8 cellular contexts compared by ENCODE assay signal in genomic region chr14:99035712-99036593, GRCh38.
DNase-seq lines count a peak whose midpoint lies in the region; ATAC-seq, FAIRE-seq and TF ChIP-seq lines count a peak whose summit lies in the region.

No MANE protein-coding gene starts in this region.

- no peak for ATAC-seq in naive thymus-derived CD4-positive, alpha-beta T cell

- H3K27me3 Mint-ChIP-seq in HFFc6 (ENCODE audit: insufficient read depth) (peaks cover 9% of the 10 kb centered on the region), MCF 10A (ENCODE audit: insufficient read depth, unreplicated experiment) (no peaks in the 10 kb centered on the region)
- H3K27me3 Mint-ChIP-seq in naive thymus-derived CD4-positive, alpha-beta T cell, result peaks cover 0 to 5% (median 0%) of the 10 kb centered on the region in 5 donors

- H3K4me3 Mint-ChIP-seq in HFFc6, result peak overlapping the region; percentile 68; the same call in 1 of the 2 replicates
- H3K4me3 Mint-ChIP-seq in MCF 10A (ENCODE audit: unreplicated experiment), result peak overlapping the region; percentile 25
- no peak overlapping the region for H3K4me3 Mint-ChIP-seq in naive thymus-derived CD4-positive, alpha-beta T cell

- H3K4me2 ChIP-seq in keratinocyte (ENCODE audit: control insufficient read depth, extremely low read depth, insufficient read depth, low read depth, low read length), result peak overlapping the region; percentile 72

- H3K9me3 ChIP-seq in keratinocyte (ENCODE audit: control insufficient read depth, low read depth, low read length), result no peaks in the 10 kb centered on the region
- no peaks in the 10 kb centered on the region for H3K9me3 ChIP-seq in stomach
- H3K9me3 ChIP-seq in naive thymus-derived CD4-positive, alpha-beta T cell (ENCODE audit: control insufficient read depth in 2 of 3, low read length in 3 of 3), result no peaks in the 10 kb centered on the region

- no peaks in the 10 kb centered on the region for H3K9me1 ChIP-seq in keratinocyte (ENCODE audit: control insufficient read depth, extremely low read depth, insufficient read depth, low read length)

- WGBS in stomach, 5 donors, result 28 to 55% (median 36%) methylated on average over 13 to 29 of the region's 29 CpGs

- intact Hi-C loops in MCF 10A (cut with micrococcal nuclease), result loop anchor here (1.0 to 5.0 kb wide), 2 partner anchors 79 to 130 kb away; no protein-coding TSS in a partner anchor
- intact Hi-C loops in stomach (cut with DNase I; ENCODE audit: low total_unique reads), result no loop called here
- intact Hi-C loops in naive thymus-derived CD4-positive, alpha-beta T cell (cut with micrococcal nuclease), result no loop called here

- H3K36me3 ChIP-seq in keratinocyte (ENCODE audit: control insufficient read depth in 2 of 2, extremely low read depth in 1 of 2, insufficient read depth in 2 of 2, low read length in 2 of 2) (no peaks in the 10 kb centered on the region), stomach (no peaks in the 10 kb centered on the region)
- no peaks in the 10 kb centered on the region for H3K36me3 ChIP-seq in naive thymus-derived CD4-positive, alpha-beta T cell (ENCODE audit: control insufficient read depth in 2 of 3, insufficient read depth in 3 of 3, low read length in 3 of 3)

- no peak for TF ChIP-seq EP300 in stomach (IDR thresholded peaks at IDR 0.05)

- peaks cover 34% of the 10 kb centered on the region for H3K4me1 Mint-ChIP-seq in HFFc6 (ENCODE audit: low read depth)
- peaks cover 17% of the 10 kb centered on the region for H3K4me1 Mint-ChIP-seq in MCF 10A (ENCODE audit: insufficient read depth, unreplicated experiment)
- H3K4me1 Mint-ChIP-seq in naive thymus-derived CD4-positive, alpha-beta T cell, result peaks cover 0 to 13% (median 5%) of the 10 kb centered on the region in 7 donors

- H3K9ac ChIP-seq in keratinocyte (ENCODE audit: control insufficient read depth, extremely low read depth, insufficient read depth, low read length), result peak overlapping the region; percentile 68

- no TSS peak for BruUV-seq in MCF 10A (replicated peaks; lab: Mats Ljungman, UMichigan)

- H3K27me3 ChIP-seq in keratinocyte (ENCODE audit: control insufficient read depth, extremely low read depth, insufficient read depth, low read length) (no peaks in the 10 kb centered on the region), stomach (peaks cover 0 to 11% (median 0%) of the 10 kb centered on the region in 3 donors)
- no peaks in the 10 kb centered on the region for H3K27me3 ChIP-seq in naive thymus-derived CD4-positive, alpha-beta T cell (ENCODE audit: control insufficient read depth in 2 of 2, insufficient read depth in 2 of 2, low read length in 2 of 2)

- CTCF ChIA-PET in MCF 10A (lab: Yijun Ruan, JAX), result interaction anchor here (1.9 kb wide), 1 partner anchor 82 kb away, joined by 5 read pairs; no protein-coding TSS in a partner anchor
- CTCF ChIA-PET in naive thymus-derived CD4-positive, alpha-beta T cell (lab: Charles Lee), result no interaction called here

- H3K4me3 ChIP-seq in keratinocyte (ENCODE audit: control insufficient read depth in 2 of 3, extremely low read depth in 1 of 3, insufficient read depth in 2 of 3, low read depth in 1 of 3, low read length in 3 of 3) (peak overlapping the region in 2 of 3 experiments; percentile 4 to 56), stomach (peak overlapping the region in 2 of 4 donors; percentile 11 to 25)
- H3K4me3 ChIP-seq in naive thymus-derived CD4-positive, alpha-beta T cell (ENCODE audit: low read length), result no peak overlapping the region

- TF ChIP-seq CTCF in HFFc6 (IDR thresholded peaks at IDR 0.05) (peak; percentile 37), MCF 10A (IDR thresholded peaks at IDR 0.05; ENCODE audit: unreplicated experiment) (no peak), keratinocyte (optimal IDR thresholded peaks at IDR 0.05 in 1 of 3, IDR thresholded peaks at IDR 0.05 in 1 of 3, conservative IDR thresholded peaks at IDR 0.05 in 1 of 3; ENCODE audit: extremely low read depth in 1 of 3, insufficient read depth in 2 of 3, low read length in 3 of 3) (no peak), stomach (IDR thresholded peaks at IDR 0.05) (no peak)

- H3K4me1 ChIP-seq in keratinocyte (ENCODE audit: control insufficient read depth, extremely low read depth, insufficient read depth, low read length) (peaks cover 15% of the 10 kb centered on the region), stomach (peaks cover 0 to 21% (median 13%) of the 10 kb centered on the region in 4 donors)
- no peaks in the 10 kb centered on the region for H3K4me1 ChIP-seq in naive thymus-derived CD4-positive, alpha-beta T cell (ENCODE audit: control insufficient read depth in 2 of 2, insufficient read depth in 2 of 2, low read length in 2 of 2)

- H3K79me2 ChIP-seq in keratinocyte (ENCODE audit: control insufficient read depth, insufficient read depth, low read length), result no peaks in the 10 kb centered on the region

- H3K36me3 Mint-ChIP-seq in HFFc6 (ENCODE audit: low read depth), result no peaks in the 10 kb centered on the region
- no peaks in the 10 kb centered on the region for H3K36me3 Mint-ChIP-seq in MCF 10A (ENCODE audit: insufficient read depth, unreplicated experiment)
- H3K36me3 Mint-ChIP-seq in naive thymus-derived CD4-positive, alpha-beta T cell, result peaks cover 0 to 7% (median 0%) of the 10 kb centered on the region in 5 donors

- peak; percentile 86 for FAIRE-seq in keratinocyte (lab: Jason Lieb, UNC)

- POLR2A ChIA-PET in MCF 10A (lab: Yijun Ruan, JAX), result interaction anchor here (0.6 to 2.3 kb wide), 17 partner anchors 8 to 1058 kb away, joined by 3 to 14 read pairs (median 5); no protein-coding TSS in a partner anchor
- POLR2A ChIA-PET in naive thymus-derived CD4-positive, alpha-beta T cell (lab: Charles Lee), result no interaction called here

- H4K20me1 ChIP-seq in keratinocyte (ENCODE audit: control insufficient read depth, extremely low read depth, insufficient read depth, low read length), result no peaks in the 10 kb centered on the region

- H3K9me3 Mint-ChIP-seq in HFFc6, result peaks cover 9% of the 10 kb centered on the region
- H3K9me3 Mint-ChIP-seq in MCF 10A (ENCODE audit: unreplicated experiment), result no peaks in the 10 kb centered on the region
- peaks cover 0 to 1% (median 0%) of the 10 kb centered on the region in 11 donors for H3K9me3 Mint-ChIP-seq in naive thymus-derived CD4-positive, alpha-beta T cell

- DNase-seq in HFFc6 (peak; percentile 88), MCF 10A (ENCODE audit: unreplicated experiment) (peak; percentile 96), keratinocyte (ENCODE audit: low read depth, low spot score) (peak; percentile 73), stomach (peak; percentile 42), NCI-H226 (no peak), NCI-H526 (lab: John Stamatoyannopoulos, UW) (no peak)
- no peak for DNase-seq in naive thymus-derived CD4-positive, alpha-beta T cell
- DNase-seq in effector CD4-positive, alpha-beta T cell, result no peak

- H3K27ac ChIP-seq in keratinocyte (ENCODE audit: control insufficient read depth, insufficient read depth, low read length) (peak overlapping the region; percentile 90), stomach (peak overlapping the region in 4 of 5 donors; percentile 29 to 71 (median 68))
- no peak overlapping the region for H3K27ac ChIP-seq in naive thymus-derived CD4-positive, alpha-beta T cell (ENCODE audit: low read depth, low read length)

- TF ChIP-seq POLR2A in stomach (IDR thresholded peaks at IDR 0.05), result no peak

- H3K27ac Mint-ChIP-seq in HFFc6 (peak overlapping the region; percentile 94), MCF 10A (ENCODE audit: low read depth, unreplicated experiment) (peak overlapping the region; percentile 79)
- no peak overlapping the region for H3K27ac Mint-ChIP-seq in naive thymus-derived CD4-positive, alpha-beta T cell

- H2AFZ ChIP-seq in keratinocyte (ENCODE audit: control insufficient read depth, low read length), result peak overlapping the region; percentile 88

- dilution Hi-C loops in keratinocyte (cut with MboI; ENCODE audit: extremely low pct_ligation_motif_present, low sequenced_read_pairs), result no loop called here

Comparison
In these comparisons a context has a peak if more than half of its experiments do, and no peak if none do; other contexts are left out.
1. DNase-seq: peak in HFFc6 (single experiment), MCF 10A (single experiment), keratinocyte (single experiment) and stomach (single experiment); none in NCI-H226 (single experiment), naive thymus-derived CD4-positive, alpha-beta T cell (0 of 9), effector CD4-positive, alpha-beta T cell (single experiment) and NCI-H526 (0 of 2).
2. H3K27ac Mint-ChIP-seq: peak in HFFc6 (single experiment) and MCF 10A (single experiment); none in naive thymus-derived CD4-positive, alpha-beta T cell (0 of 9).
3. H3K4me3 Mint-ChIP-seq: peak in HFFc6 (single experiment) and MCF 10A (single experiment); none in naive thymus-derived CD4-positive, alpha-beta T cell (0 of 10).